10 cellular contexts compared by ENCODE assay signal in genomic region chr6:152980656-152981055, GRCh38. TPM values are rescaled to one million over a fixed set of nuclear protein-coding genes. Genes with fewer than 3 reads are reported as not detected.
DNase-seq lines count a peak whose midpoint lies in the region; ATAC-seq and TF ChIP-seq lines count a peak whose summit lies in the region.
"Had no signal": no experiment of that assay in that cellular context is flagged by ENCODE, and none has a peak within 500 bp of the region (broad histone marks: within the 10 kb centered on the region; RNA-seq: fewer than 3 reads in every experiment).

No MANE protein-coding gene starts in this region.

- peaks cover 94% of the 10 kb centered on the region for H3K79me2 ChIP-seq in DND-41 (ENCODE audit: insufficient read depth, low read length)

- ATAC-seq in DND-41 (ENCODE audit: insufficient read depth, low read depth) = no peak
- no peak for ATAC-seq in natural killer cell treated with Interleukin-12 subunit alpha and Interleukin-12 subunit beta and Interleukin-15 and Interleukin-18, amount 100 ng/mL, for 72 hours

- peak overlapping the region; percentile 70 for H3K4me3 Mint-ChIP-seq in natural killer cell treated with Interleukin-12 subunit alpha and Interleukin-12 subunit beta and Interleukin-15 and Interleukin-18, amount 100 ng/mL, for 72 hours

- H3K4me3 ChIP-seq in DND-41 (ENCODE audit: low read depth in 1 of 2, low read length in 2 of 2) = peak overlapping the region; percentile 79 to 94
- H3K4me3 ChIP-seq in Jurkat, Clone E6-1 (ENCODE audit: low read length) = peak overlapping the region; percentile 85
- H3K4me3 ChIP-seq in astrocyte of the cerebellum (ENCODE audit: low read depth, low read length) = peak overlapping the region; percentile 79
- H3K4me3 ChIP-seq in transverse colon = no peak overlapping the region

- H2AFZ ChIP-seq in DND-41 (ENCODE audit: low read depth, low read length) = no peak overlapping the region

- in situ Hi-C loops in astrocyte of the cerebellum (cut with HindIII; ENCODE audit: low sequenced_read_pairs) (no loop called here), transverse colon (cut with MboI; ENCODE audit: low pct_ligation_motif_present in 1 of 4, low pct_unique_long_range_greater_than_20kb in 1 of 4, low sequenced_read_pairs in 3 of 4) (no loop called here)

- intact Hi-C loops in transverse colon (cut with DNase I; ENCODE audit: low total_unique reads) = no loop called here

- TF ChIP-seq POLR2A in transverse colon (IDR thresholded peaks at IDR 0.05) = no peak

- no peaks in the 10 kb centered on the region for H3K9me3 ChIP-seq in DND-41 (ENCODE audit: insufficient read depth, low read length, severe bottlenecking)
- no peaks in the 10 kb centered on the region for H3K9me3 ChIP-seq in transverse colon

- H3K9me3 Mint-ChIP-seq in natural killer cell treated with Interleukin-12 subunit alpha and Interleukin-12 subunit beta and Interleukin-15 and Interleukin-18, amount 100 ng/mL, for 72 hours = no peaks in the 10 kb centered on the region

- no peak for DNase-seq in DND-41
- DNase-seq in Jurkat, Clone E6-1 (ENCODE audit: low read depth, low spot score) = no peak
- DNase-seq in astrocyte of the cerebellum (ENCODE audit: low read depth) = no peak
- DNase-seq in natural killer cell treated with Interleukin-12 subunit alpha and Interleukin-12 subunit beta and Interleukin-15 and Interleukin-18, amount 100 ng/mL, for 72 hours (ENCODE audit: low spot score) = no peak
- DNase-seq in C1 segment of cervical spinal cord (lab: John Stamatoyannopoulos, UW) = no peak
- DNase-seq in transverse colon = no peak
- no peak for DNase-seq in activated effector memory CD4-positive, alpha-beta T cell treated with Interleukin-2 at 50 U/mL for 16 hours
- DNase-seq in foreskin melanocyte = no peak
- DNase-seq: NCI-H187 treated with DMSO at 0.1 percent for 48 hours, occipital lobe had no signal

- TF ChIP-seq EP300 in transverse colon (IDR thresholded peaks at IDR 0.05; ENCODE audit: low read depth) = no peak

- peak overlapping the region; percentile 100 for H3K9ac ChIP-seq in DND-41 (ENCODE audit: low read depth, low read length)

- no peaks in the 10 kb centered on the region for H3K27me3 ChIP-seq in DND-41 (ENCODE audit: insufficient read depth, low read length, poor library complexity)
- H3K27me3 ChIP-seq in transverse colon = no peaks in the 10 kb centered on the region

- H3K27ac Mint-ChIP-seq in natural killer cell treated with Interleukin-12 subunit alpha and Interleukin-12 subunit beta and Interleukin-15 and Interleukin-18, amount 100 ng/mL, for 72 hours = peak overlapping the region in 1 of 2 donors; percentile 0

- peaks cover 64% of the 10 kb centered on the region for H3K4me1 ChIP-seq in DND-41 (ENCODE audit: insufficient read depth, low read length)
- peaks cover 14 to 40% (median 20%) of the 10 kb centered on the region in 4 donors for H3K4me1 ChIP-seq in transverse colon

- H3K27ac ChIP-seq in DND-41 (ENCODE audit: low read length) = peak overlapping the region; percentile 46
- no peak overlapping the region for H3K27ac ChIP-seq in transverse colon

- H3K36me3 Mint-ChIP-seq in natural killer cell treated with Interleukin-12 subunit alpha and Interleukin-12 subunit beta and Interleukin-15 and Interleukin-18, amount 100 ng/mL, for 72 hours = peaks cover 21% of the 10 kb centered on the region

- no peaks in the 10 kb centered on the region for H3K27me3 Mint-ChIP-seq in natural killer cell treated with Interleukin-12 subunit alpha and Interleukin-12 subunit beta and Interleukin-15 and Interleukin-18, amount 100 ng/mL, for 72 hours

- H3K4me2 ChIP-seq in DND-41 (ENCODE audit: insufficient read depth, low read length) = peak overlapping the region; percentile 63

- WGBS in transverse colon (ENCODE audit: low coverage in 1 of 2), 2 donors = 63 to 75% methylated on average over 1 of the region's 1 CpG

- peaks cover 60% of the 10 kb centered on the region for H4K20me1 ChIP-seq in DND-41 (ENCODE audit: insufficient read depth, low read length)

- TF ChIP-seq CTCF in DND-41 (IDR thresholded peaks at IDR 0.05; ENCODE audit: borderline replicate concordance, extremely low read depth, low read length, poor library complexity, severe bottlenecking) (no peak), astrocyte of the cerebellum (IDR thresholded peaks at IDR 0.05; ENCODE audit: low read depth, low read length, missing control alignments) (no peak), transverse colon (IDR thresholded peaks at IDR 0.05) (no peak)

- peaks cover 30 to 46% of the 10 kb centered on the region in 2 donors for H3K4me1 Mint-ChIP-seq in natural killer cell treated with Interleukin-12 subunit alpha and Interleukin-12 subunit beta and Interleukin-15 and Interleukin-18, amount 100 ng/mL, for 72 hours (ENCODE audit: low read depth in 2 of 2)

- H3K36me3 ChIP-seq in DND-41 (ENCODE audit: insufficient read depth, low read length) (peaks cover 68% of the 10 kb centered on the region), transverse colon (no peaks in the 10 kb centered on the region)

RNA-seq across cellular contexts. Expression of gene FBXO5, which starts 2.2 kb away (rescaled TPM):
- 58.9 TPM for polyA plus RNA-seq in Jurkat, Clone E6-1 (2012; ENCODE audit: insufficient read depth, insufficient read length)
- 10 to 100 TPM; 26.3 to 33.9 TPM for total RNA-seq in natural killer cell treated with Interleukin-12 subunit alpha and Interleukin-12 subunit beta and Interleukin-15 and Interleukin-18, amount 100 ng/mL, for 72 hours
- 1 to 10 TPM; 1.5 to 3.2 (median 2.5) TPM for total RNA-seq in transverse colon

RNA-seq across cellular contexts. Expression of gene MTRF1L, which starts 21.9 kb away (rescaled TPM):
- 13.8 TPM for polyA plus RNA-seq in Jurkat, Clone E6-1 (2012; ENCODE audit: insufficient read depth, insufficient read length)
- 10 to 100 TPM; 23.6 to 30.8 TPM for total RNA-seq in natural killer cell treated with Interleukin-12 subunit alpha and Interleukin-12 subunit beta and Interleukin-15 and Interleukin-18, amount 100 ng/mL, for 72 hours
- 10 to 100 TPM in 3 of 4 donors, 1 to 10 TPM in 1; 3.6 to 17.1 (median 15.9) TPM for total RNA-seq in transverse colon

Comparison
In these comparisons a context has a peak if more than half of its experiments do, and no peak if none do; other contexts are left out.
1. H3K4me3 ChIP-seq: peak in DND-41 (2 of 2), Jurkat, Clone E6-1 (single experiment) and astrocyte of the cerebellum (single experiment); none in transverse colon (0 of 4).
2. RNA of gene FBXO5, which starts 2.2 kb away (total RNA-seq): 26.3 to 33.9 TPM in natural killer cell treated with Interleukin-12 subunit alpha and Interleukin-12 subunit beta and Interleukin-15 and Interleukin-18, amount 100 ng/mL, for 72 hours; 1.5 to 3.2 TPM in transverse colon; every median in the first group is over 4 times any median in the second.